In the genomic region with DNA sequence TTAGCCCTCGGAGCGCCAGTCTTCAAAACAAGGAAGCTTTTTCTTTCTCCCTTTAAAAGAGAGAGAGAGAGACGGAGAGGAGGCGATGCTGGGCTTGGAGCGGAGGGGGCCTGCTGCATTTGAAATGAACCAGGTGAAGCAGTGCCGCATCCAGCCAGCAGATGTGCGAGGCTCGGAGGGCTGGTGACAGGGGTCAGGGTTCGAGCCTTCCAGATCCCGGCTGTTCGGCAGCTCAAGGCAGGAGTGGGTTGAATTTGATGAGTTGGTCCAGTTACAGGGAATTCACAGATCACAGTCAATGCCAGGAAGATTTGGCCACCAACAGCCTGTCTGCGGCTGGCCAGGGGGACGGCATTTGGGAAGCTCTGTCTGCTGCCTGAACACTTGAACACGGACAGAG, we compare ENCODE assay signal across 1 cellular context.
TF ChIP-seq lines count a peak whose summit lies in the region.

No MANE protein-coding gene starts in this region.

TF ChIP-seq in IMR-90, 13 proteins besides CTCF, POLR2A, EP300 and RAD21:
- TF ChIP-seq CHD1 (IDR thresholded peaks at IDR 0.05; ENCODE audit: low read depth, low read length), result no peak
- TF ChIP-seq FOS (IDR thresholded peaks at IDR 0.05; ENCODE audit: low read depth, low read length), result no peak
- TF ChIP-seq RCOR1 (IDR thresholded peaks at IDR 0.05; ENCODE audit: insufficient replicate concordance, low read length), result no peak
- no peak for TF ChIP-seq MAZ (IDR thresholded peaks at IDR 0.05; ENCODE audit: borderline replicate concordance, low read depth, low read length)
- TF ChIP-seq MAFK (IDR thresholded peaks at IDR 0.05; ENCODE audit: low read depth, low read length), result no peak
- TF ChIP-seq NFE2L2 (IDR thresholded peaks at IDR 0.05; ENCODE audit: low read depth, low read length), result no peak
- TF ChIP-seq ELK1 (IDR thresholded peaks at IDR 0.05; ENCODE audit: borderline replicate concordance, low read depth, low read length), result no peak
- TF ChIP-seq BHLHE40 (IDR thresholded peaks at IDR 0.05; ENCODE audit: low read depth, low read length), result no peak
- TF ChIP-seq, protein P1, sequence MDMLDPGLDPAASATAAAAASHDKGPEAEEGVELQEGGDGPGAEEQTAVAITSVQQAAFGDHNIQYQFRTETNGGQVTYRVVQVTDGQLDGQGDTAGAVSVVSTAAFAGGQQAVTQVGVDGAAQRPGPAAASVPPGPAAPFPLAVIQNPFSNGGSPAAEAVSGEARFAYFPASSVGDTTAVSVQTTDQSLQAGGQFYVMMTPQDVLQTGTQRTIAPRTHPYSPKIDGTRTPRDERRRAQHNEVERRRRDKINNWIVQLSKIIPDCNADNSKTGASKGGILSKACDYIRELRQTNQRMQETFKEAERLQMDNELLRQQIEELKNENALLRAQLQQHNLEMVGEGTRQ (IDR thresholded peaks at IDR 0.05; ENCODE audit: low read depth, low read length), result no peak
- TF ChIP-seq RFX5 (IDR thresholded peaks at IDR 0.05; ENCODE audit: low read depth, low read length), result no peak
- no peak for TF ChIP-seq CEBPB (IDR thresholded peaks at IDR 0.05; ENCODE audit: low read depth, low read length)
- TF ChIP-seq MXI1 (IDR thresholded peaks at IDR 0.05; ENCODE audit: borderline replicate concordance, low read depth, low read length), result no peak
- TF ChIP-seq SMC3 (IDR thresholded peaks at IDR 0.05; ENCODE audit: low read depth, low read length), result no peak
